Comparison of ENCODE assay signal across 24 cellular contexts in genomic region chr12:129304532-129304931, GRCh38.
DNase-seq lines count a peak whose midpoint lies in the region; ATAC-seq, FAIRE-seq and TF ChIP-seq lines count a peak whose summit lies in the region.
"Had no signal": no experiment of that assay in that cellular context is flagged by ENCODE, and none has a peak within 500 bp of the region (broad histone marks: within the 10 kb centered on the region; RNA-seq: fewer than 3 reads in every experiment).

No MANE protein-coding gene starts in this region.

- TF ChIP-seq EP300 in H1 (IDR thresholded peaks at IDR 0.05; ENCODE audit: borderline replicate concordance in 1 of 2, low read depth in 2 of 2, low read length in 2 of 2) = no peak
- no peak for TF ChIP-seq EP300 in suprapubic skin (IDR thresholded peaks at IDR 0.05)
- TF ChIP-seq EP300 in stomach (IDR thresholded peaks at IDR 0.05) = no peak

- DNase-seq in GM23338 (ENCODE audit: low spot score) = peak; percentile 9
- no peak for DNase-seq in H1 (ENCODE audit: low read depth in 1 of 2, low spot score in 2 of 2)
- no peak for DNase-seq in neural progenitor cell (ENCODE audit: low spot score)
- no peak for DNase-seq in suprapubic skin (ENCODE audit: low spot score in 2 of 2)
- DNase-seq in activated naive CD4-positive, alpha-beta T cell treated with anti-CD3 and anti-CD28 coated beads, Interleukin-2, amount 50 U/mL, for 72 hours (ENCODE audit: low spot score in 2 of 2) = no peak
- DNase-seq in activated T-cell treated with anti-CD3 and anti-CD28 coated beads, Interleukin-2, amount 50 U/mL, for 72 hours = no peak
- DNase-seq in stomach = no peak
- DNase-seq: BE2C, GDM1, H7, MG63, NCI-H1105 treated with DMSO at 0.1 percent for 48 hours, NCI-H146, NCI-H1930, NCI-H2107, NCI-H524, NCI-H748 treated with DMSO at 0.1 percent for 48 hours, PC-3 had no signal

- H3K4me2 ChIP-seq in GM23338 (no peak overlapping the region), H1 (ENCODE audit: insufficient read depth in 1 of 2, low read depth in 2 of 2, low read length in 2 of 2) (no peak overlapping the region), neural progenitor cell (no peak overlapping the region)

- H4K20me1 ChIP-seq in GM23338 (replicated peaks; ENCODE audit: insufficient read depth) (no peaks in the 10 kb centered on the region), H1 (replicated peaks in 1 of 2; ENCODE audit: control insufficient read depth in 1 of 2, insufficient read depth in 2 of 2, low read length in 2 of 2) (no peaks in the 10 kb centered on the region), neural progenitor cell (ENCODE audit: low read depth) (no peaks in the 10 kb centered on the region)

- no peak overlapping the region for H2AK5ac ChIP-seq in H1 (ENCODE audit: low read depth, low read length)

- H3K18ac ChIP-seq in H1 (ENCODE audit: extremely low read depth, low read length) = no peak overlapping the region

- no peak overlapping the region for H3K14ac ChIP-seq in H1 (ENCODE audit: insufficient read length)

- H3K9ac ChIP-seq in H1 (replicated peaks in 1 of 4; ENCODE audit: extremely low read depth in 1 of 4, low read depth in 3 of 4, low read length in 3 of 4) (no peak overlapping the region), neural progenitor cell (no peak overlapping the region)

- H3K4me1 ChIP-seq in GM23338 (ENCODE audit: insufficient read depth) = no peaks in the 10 kb centered on the region
- no peaks in the 10 kb centered on the region for H3K4me1 ChIP-seq in H1 (replicated peaks in 1 of 4; ENCODE audit: control insufficient read depth in 3 of 4, insufficient read depth in 4 of 4, low read length in 3 of 4)
- no peaks in the 10 kb centered on the region for H3K4me1 ChIP-seq in neural progenitor cell
- H3K4me1 ChIP-seq in suprapubic skin = no peaks in the 10 kb centered on the region
- no peaks in the 10 kb centered on the region for H3K4me1 ChIP-seq in stomach
- H3K4me1 ChIP-seq: BE2C had no signal

- H2BK15ac ChIP-seq in H1 (ENCODE audit: low read length) = no peak overlapping the region

- no peak for TF ChIP-seq CTCF in GM23338 (conservative IDR thresholded peaks at IDR 0.05; ENCODE audit: low read depth in 2 of 2)
- TF ChIP-seq CTCF in H1 (IDR thresholded peaks at IDR 0.05; ENCODE audit: control extremely low read depth in 1 of 3, insufficient read depth in 1 of 3, low read depth in 1 of 3, low read length in 3 of 3) = no peak
- no peak for TF ChIP-seq CTCF in neural progenitor cell (IDR thresholded peaks at IDR 0.05)
- no peak for TF ChIP-seq CTCF in suprapubic skin (IDR thresholded peaks at IDR 0.05)
- TF ChIP-seq CTCF in stomach (IDR thresholded peaks at IDR 0.05) = no peak

- TF ChIP-seq POLR2A in H1 (IDR thresholded peaks at IDR 0.05; ENCODE audit: control extremely low read depth in 1 of 2, low read depth in 2 of 2, low read length in 2 of 2) (no peak), suprapubic skin (IDR thresholded peaks at IDR 0.05) (no peak), stomach (IDR thresholded peaks at IDR 0.05) (no peak)

- H4K91ac ChIP-seq in H1 (replicated peaks; ENCODE audit: insufficient read length, low read length) = no peak overlapping the region

- no peak overlapping the region for H3K23ac ChIP-seq in H1 (ENCODE audit: insufficient read length)

- no peak overlapping the region for H3K27ac ChIP-seq in GM23338 (ENCODE audit: low read depth)
- no peak overlapping the region for H3K27ac ChIP-seq in H1 (ENCODE audit: low read depth, low read length)
- no peak overlapping the region for H3K27ac ChIP-seq in neural progenitor cell
- no peak overlapping the region for H3K27ac ChIP-seq in suprapubic skin
- no peak overlapping the region for H3K27ac ChIP-seq in stomach

- POLR2A ChIA-PET in H1 (lab: Charles Lee; ENCODE audit: partially characterized antibody) = no interaction called here

- FAIRE-seq in H1 (lab: Jason Lieb, UNC) = no peak
- FAIRE-seq: D721Med, GM12891, HepG2, K562 had no signal

- no peak overlapping the region for H3K27ac Mint-ChIP-seq in GM23338
- H3K27ac Mint-ChIP-seq in neural progenitor cell = peak overlapping the region; percentile 22
- H3K27ac Mint-ChIP-seq in activated naive CD4-positive, alpha-beta T cell treated with anti-CD3 and anti-CD28 coated beads, Interleukin-2, amount 50 U/mL, for 72 hours = no peak overlapping the region
- no peak overlapping the region for H3K27ac Mint-ChIP-seq in activated T-cell treated with anti-CD3 and anti-CD28 coated beads, Interleukin-2, amount 50 U/mL, for 72 hours
- H3K27ac Mint-ChIP-seq: CD14-positive monocyte had no signal

- H3F3A ChIP-seq in GM23338 (replicated peaks; ENCODE audit: low read depth) = no peaks in the 10 kb centered on the region
- H3F3A ChIP-seq in neural progenitor cell (ENCODE audit: low read depth) = no peaks in the 10 kb centered on the region

- no peak overlapping the region for H2BK12ac ChIP-seq in H1 (ENCODE audit: low read depth, low read length)

- no peaks in the 10 kb centered on the region for H3K9me3 ChIP-seq in H1 (ENCODE audit: insufficient read depth in 2 of 2, low read depth in 1 of 2, low read length in 1 of 2)
- no peaks in the 10 kb centered on the region for H3K9me3 ChIP-seq in neural progenitor cell (ENCODE audit: low read depth)
- H3K9me3 ChIP-seq in suprapubic skin = no peaks in the 10 kb centered on the region
- no peaks in the 10 kb centered on the region for H3K9me3 ChIP-seq in stomach
- H3K9me3 ChIP-seq: MG63 had no signal

- H3K4me3 ChIP-seq in GM23338 = no peak overlapping the region
- H3K4me3 ChIP-seq in H1 (ENCODE audit: extremely low read depth in 1 of 4, insufficient read depth in 2 of 4, low read depth in 3 of 4, low read length in 4 of 4) = no peak overlapping the region
- no peak overlapping the region for H3K4me3 ChIP-seq in neural progenitor cell
- no peak overlapping the region for H3K4me3 ChIP-seq in suprapubic skin
- H3K4me3 ChIP-seq in stomach = no peak overlapping the region
- H3K4me3 ChIP-seq: K562, MG63 had no signal

- H2AFZ ChIP-seq in GM23338 (no peak overlapping the region), H1 (ENCODE audit: low read length) (no peak overlapping the region), neural progenitor cell (replicated peaks) (no peak overlapping the region)

- H3K79me2 ChIP-seq in GM23338 (replicated peaks; ENCODE audit: insufficient read depth) (no peaks in the 10 kb centered on the region), H1 (ENCODE audit: control insufficient read depth in 1 of 2, insufficient read depth in 2 of 2, low read length in 2 of 2) (no peaks in the 10 kb centered on the region), neural progenitor cell (ENCODE audit: low read depth) (no peaks in the 10 kb centered on the region)

- peaks cover 94% of the 10 kb centered on the region for H3K9me3 Mint-ChIP-seq in GM23338
- H3K9me3 Mint-ChIP-seq in neural progenitor cell = no peaks in the 10 kb centered on the region
- peaks cover 7 to 8% of the 10 kb centered on the region in 2 donors for H3K9me3 Mint-ChIP-seq in activated naive CD4-positive, alpha-beta T cell treated with anti-CD3 and anti-CD28 coated beads, Interleukin-2, amount 50 U/mL, for 72 hours
- peaks cover 7 to 16% of the 10 kb centered on the region in 2 donors for H3K9me3 Mint-ChIP-seq in activated T-cell treated with anti-CD3 and anti-CD28 coated beads, Interleukin-2, amount 50 U/mL, for 72 hours

- TF ChIP-seq RAD21 in H1 (IDR thresholded peaks at IDR 0.05 in 1 of 2, conservative IDR thresholded peaks at IDR 0.05 in 1 of 2; ENCODE audit: low read depth in 2 of 2, low read length in 2 of 2) = no peak

- H3K79me1 ChIP-seq in H1 (ENCODE audit: low read depth, low read length) = no peaks in the 10 kb centered on the region

- no peak overlapping the region for H2BK20ac ChIP-seq in H1 (ENCODE audit: low read length)

- H3K36me3 ChIP-seq in GM23338 (ENCODE audit: insufficient read depth) (no peaks in the 10 kb centered on the region), H1 (ENCODE audit: control insufficient read depth in 2 of 4, insufficient read depth in 4 of 4, low read length in 3 of 4) (no peaks in the 10 kb centered on the region), neural progenitor cell (no peaks in the 10 kb centered on the region), suprapubic skin (no peaks in the 10 kb centered on the region), stomach (no peaks in the 10 kb centered on the region)
- H3K36me3 ChIP-seq: BE2C, MG63 had no signal

- no peak for ATAC-seq in GM23338
- no peak for ATAC-seq in activated naive CD4-positive, alpha-beta T cell treated with anti-CD3 and anti-CD28 coated beads, Interleukin-2, amount 50 U/mL, for 72 hours
- ATAC-seq in activated T-cell treated with anti-CD3 and anti-CD28 coated beads, Interleukin-2, amount 50 U/mL, for 72 hours (replicated peaks in 1 of 2) = no peak
- ATAC-seq: HepG2, K562, PC-3, SK-N-SH treated with all-trans-retinoic acid at 6 μM for 48 hours had no signal

- intact Hi-C loops in stomach (cut with DNase I; ENCODE audit: low total_unique reads) = no loop called here

- no peak overlapping the region for H4K8ac ChIP-seq in H1 (ENCODE audit: extremely low read depth, insufficient read depth, low read length)

- CTCF ChIA-PET in H1 (lab: Charles Lee; ENCODE audit: partially characterized antibody) = interaction anchor here (0.9 to 1.9 kb wide), 2 partner anchors 80 to 607 kb away, joined by 3 to 4 read pairs; no protein-coding TSS in a partner anchor

- WGBS in H1 (ENCODE audit: extremely low coverage in 1 of 2, insufficient coverage in 1 of 2, insufficient read length in 1 of 2, insufficient replicate concordance in 2 of 2, low coverage in 1 of 2, low lambda C conversion rate in 2 of 2, missing lambda C conversion rate in 1 of 2), 2 experiments = 86% methylated on average over 7 of the region's 7 CpGs; no CpG with 5 or more reads in 1 of the 2 experiments
- 78% methylated on average over 7 of the region's 7 CpGs for WGBS in suprapubic skin
- 73 to 89% (median 87%) methylated on average over 6 to 7 of the region's 7 CpGs for WGBS in stomach, 5 donors

- H3K4me1 Mint-ChIP-seq in GM23338 (no peaks in the 10 kb centered on the region), neural progenitor cell (no peaks in the 10 kb centered on the region)
- no peaks in the 10 kb centered on the region for H3K4me1 Mint-ChIP-seq in activated T-cell treated with anti-CD3 and anti-CD28 coated beads, Interleukin-2, amount 50 U/mL, for 72 hours (ENCODE audit: low read depth)
- H3K4me1 Mint-ChIP-seq: CD14-positive monocyte had no signal

- H3K27me3 ChIP-seq in GM23338 (ENCODE audit: insufficient read depth) (no peaks in the 10 kb centered on the region), H1 (replicated peaks in 1 of 4; ENCODE audit: control insufficient read depth in 3 of 4, extremely low read depth in 1 of 4, insufficient read depth in 3 of 4, low read length in 3 of 4) (no peaks in the 10 kb centered on the region), neural progenitor cell (no peaks in the 10 kb centered on the region), suprapubic skin (no peaks in the 10 kb centered on the region), stomach (no peaks in the 10 kb centered on the region)
- H3K27me3 ChIP-seq: BE2C, MG63 had no signal

- peaks cover 3% of the 10 kb centered on the region for H3K27me3 Mint-ChIP-seq in GM23338 (ENCODE audit: insufficient read depth, low read depth, poor library complexity)
- no peaks in the 10 kb centered on the region for H3K27me3 Mint-ChIP-seq in neural progenitor cell (ENCODE audit: insufficient read depth, low read depth)
- H3K27me3 Mint-ChIP-seq in activated T-cell treated with anti-CD3 and anti-CD28 coated beads, Interleukin-2, amount 50 U/mL, for 72 hours (ENCODE audit: low read depth) = no peaks in the 10 kb centered on the region

- H3K9me2 ChIP-seq in GM23338 (ENCODE audit: insufficient read depth) = no peaks in the 10 kb centered on the region

- no peak overlapping the region for H3K4ac ChIP-seq in H1 (replicated peaks; ENCODE audit: insufficient read length, low read depth, low read length)

- H3K36me3 Mint-ChIP-seq in GM23338 (ENCODE audit: low read depth) (peaks cover 40% of the 10 kb centered on the region), neural progenitor cell (peaks cover 4% of the 10 kb centered on the region)
- no peaks in the 10 kb centered on the region for H3K36me3 Mint-ChIP-seq in activated naive CD4-positive, alpha-beta T cell treated with anti-CD3 and anti-CD28 coated beads, Interleukin-2, amount 50 U/mL, for 72 hours
- peaks cover 0 to 2% of the 10 kb centered on the region in 2 donors for H3K36me3 Mint-ChIP-seq in activated T-cell treated with anti-CD3 and anti-CD28 coated beads, Interleukin-2, amount 50 U/mL, for 72 hours (ENCODE audit: insufficient read depth in 2 of 2)
- H3K36me3 Mint-ChIP-seq: CD14-positive monocyte had no signal

- no peak overlapping the region for H2BK120ac ChIP-seq in H1 (replicated peaks; ENCODE audit: low read depth, low read length)

- H4K5ac ChIP-seq in H1 (ENCODE audit: insufficient read length, low read depth, low read length) = no peak overlapping the region

- no peak overlapping the region for H2BK5ac ChIP-seq in H1 (ENCODE audit: low read depth, low read length)

- no peaks in the 10 kb centered on the region for H3K23me2 ChIP-seq in H1 (ENCODE audit: low read depth, low read length)

- H3K4me3 Mint-ChIP-seq in GM23338 = no peak overlapping the region
- no peak overlapping the region for H3K4me3 Mint-ChIP-seq in neural progenitor cell
- no peak overlapping the region for H3K4me3 Mint-ChIP-seq in activated T-cell treated with anti-CD3 and anti-CD28 coated beads, Interleukin-2, amount 50 U/mL, for 72 hours
- H3K4me3 Mint-ChIP-seq: CD14-positive monocyte had no signal

- no peak overlapping the region for H3K56ac ChIP-seq in H1 (replicated peaks; ENCODE audit: insufficient read length, low read depth, low read length)
